In genomic region chr5:58012103-58012502, GRCh38 we compare ENCODE assay signal across 28 cellular contexts.
A peak's percentile ranks its signal among the peaks of the same experiment; 100 is the strongest.
DNase-seq lines count a peak whose midpoint lies in the region; TF ChIP-seq lines count a peak whose summit lies in the region.
"Had no signal": no experiment of that assay in that cellular context is flagged by ENCODE, and none has a peak within 500 bp of the region (broad histone marks: within the 10 kb centered on the region; RNA-seq: fewer than 3 reads in every experiment).

No MANE protein-coding gene starts in this region.

- no peaks in the 10 kb centered on the region for H3K27me3 Mint-ChIP-seq in endothelial cell (ENCODE audit: unreplicated experiment)
- H3K27me3 Mint-ChIP-seq: B cell; effector memory CD8-positive, alpha-beta T cell; natural killer cell treated with Interleukin-12 subunit alpha and Interleukin-12 subunit beta and Interleukin-15 and Interleukin-18, amount 100 ng/mL, for 72 hours had no signal

- DNase-seq in A172 (ENCODE audit: low spot score) (peak; percentile 39), H4 (ENCODE audit: low spot score) (peak; percentile 0), RPMI7951 (ENCODE audit: low read depth) (peak; percentile 52), iPS-NIHi7 (ENCODE audit: extremely low spot score) (peak; percentile 0), NCI-H2081 (lab: John Stamatoyannopoulos, UW) (no peak), NCI-H345 (lab: John Stamatoyannopoulos, UW) (no peak), endothelial cell (ENCODE audit: low spot score) (no peak), SK-N-SH (no peak)
- DNase-seq: activated CD4-positive, alpha-beta T cell treated with anti-CD3 and anti-CD28 coated beads, Interleukin-2, amount 50 U/mL, for 4 hours; activated naive CD4-positive, alpha-beta T cell treated with anti-CD3 and anti-CD28 coated beads, Interleukin-2, amount 50 U/mL, for 16 hours; amygdala; CD8-positive, alpha-beta T cell; colonic mucosa; effector memory CD8-positive, alpha-beta T cell; foreskin melanocyte; hypothalamus; KG1; MV-4-11; NCI-H1436 treated with DMSO at 0.1 percent for 48 hours; NK-92 treated with Interleukin-12 subunit alpha and Interleukin-12 subunit beta, amount 100 ng/mL, for 24 hours; PC-9; SHP77; small intestine; stimulated activated CD8-positive, alpha-beta memory T cell treated with anti-CD3 and anti-CD28 coated beads, Interleukin-4, amount 100 ng/mL, for 48 hours; transverse colon had no signal

- no peaks in the 10 kb centered on the region for H3K36me3 ChIP-seq in SK-N-SH (replicated peaks in 1 of 2; ENCODE audit: control insufficient read depth in 1 of 2, insufficient read depth in 2 of 2, low read length in 1 of 2)
- H3K36me3 ChIP-seq: colonic mucosa, esophagus muscularis mucosa, transverse colon had no signal

- H3K4me1 ChIP-seq in SK-N-SH (ENCODE audit: control insufficient read depth in 1 of 2, insufficient read depth in 2 of 2, low read depth in 1 of 2, low read length in 1 of 2): 0 out of 4 replicates have a peak, but pooled peaks cover 0 to 3% of the 10 kb centered on the region in 2 experiments
- H3K4me1 ChIP-seq: colonic mucosa, esophagus muscularis mucosa, transverse colon had no signal

- H3K27ac Mint-ChIP-seq in endothelial cell (ENCODE audit: unreplicated experiment): no peak overlapping the region
- H3K27ac Mint-ChIP-seq: B cell; CD8-positive, alpha-beta T cell; effector memory CD8-positive, alpha-beta T cell; natural killer cell treated with Interleukin-12 subunit alpha and Interleukin-12 subunit beta and Interleukin-15 and Interleukin-18, amount 100 ng/mL, for 72 hours had no signal

- no peaks in the 10 kb centered on the region for H3K36me3 Mint-ChIP-seq in endothelial cell (ENCODE audit: low read depth, unreplicated experiment)
- H3K36me3 Mint-ChIP-seq: CD8-positive, alpha-beta T cell; natural killer cell treated with Interleukin-12 subunit alpha and Interleukin-12 subunit beta and Interleukin-15 and Interleukin-18, amount 100 ng/mL, for 72 hours had no signal

- H2AFZ ChIP-seq in SK-N-SH (ENCODE audit: low read depth): no peak overlapping the region
- H2AFZ ChIP-seq: PC-9 had no signal

- peaks cover 13% of the 10 kb centered on the region for H3K4me1 Mint-ChIP-seq in endothelial cell (ENCODE audit: unreplicated experiment)
- H3K4me1 Mint-ChIP-seq: B cell had no signal

- no peaks in the 10 kb centered on the region for H3K9me3 ChIP-seq in SK-N-SH
- H3K9me3 ChIP-seq: colonic mucosa, esophagus muscularis mucosa, transverse colon had no signal

- no peaks in the 10 kb centered on the region for H3K9me3 Mint-ChIP-seq in endothelial cell (ENCODE audit: unreplicated experiment)
- H3K9me3 Mint-ChIP-seq: CD8-positive, alpha-beta T cell; natural killer cell treated with Interleukin-12 subunit alpha and Interleukin-12 subunit beta and Interleukin-15 and Interleukin-18, amount 100 ng/mL, for 72 hours had no signal

- no peaks in the 10 kb centered on the region for H4K20me1 ChIP-seq in SK-N-SH (ENCODE audit: insufficient read depth)

- no peaks in the 10 kb centered on the region for H3K9me2 ChIP-seq in SK-N-SH

- 50% methylated on average over 1 of the region's 1 CpG for WGBS in SK-N-SH (ENCODE audit: low lambda C conversion rate)

- no peaks in the 10 kb centered on the region for H3F3A ChIP-seq in SK-N-SH (replicated peaks; ENCODE audit: insufficient read depth)

- no peak overlapping the region for H3K4me3 ChIP-seq in SK-N-SH (ENCODE audit: low read depth in 2 of 2, low read length in 1 of 2)
- H3K4me3 ChIP-seq: colonic mucosa, esophagus muscularis mucosa, PC-9, transverse colon had no signal

- no peak overlapping the region for H3K9ac ChIP-seq in SK-N-SH

- no peak overlapping the region for H3K27ac ChIP-seq in SK-N-SH (ENCODE audit: low read depth in 2 of 2, low read length in 1 of 2)
- H3K27ac ChIP-seq: colonic mucosa, esophagus muscularis mucosa, PC-9, transverse colon had no signal

- H3K4me3 Mint-ChIP-seq in endothelial cell (ENCODE audit: unreplicated experiment): no peak overlapping the region
- H3K4me3 Mint-ChIP-seq: B cell; CD8-positive, alpha-beta T cell; effector memory CD8-positive, alpha-beta T cell; natural killer cell treated with Interleukin-12 subunit alpha and Interleukin-12 subunit beta and Interleukin-15 and Interleukin-18, amount 100 ng/mL, for 72 hours had no signal

- H3K4me2 ChIP-seq in SK-N-SH: no peak overlapping the region
- H3K4me2 ChIP-seq: PC-9 had no signal

- TF ChIP-seq RAD21 in SK-N-SH (IDR thresholded peaks at IDR 0.05; ENCODE audit: low read length): no peak

- no peaks in the 10 kb centered on the region for H3K27me3 ChIP-seq in SK-N-SH (ENCODE audit: insufficient read depth)
- H3K27me3 ChIP-seq: colonic mucosa, esophagus muscularis mucosa, transverse colon had no signal

- TF ChIP-seq CTCF in endothelial cell (IDR thresholded peaks at IDR 0.05; ENCODE audit: unreplicated experiment) (no peak), SK-N-SH (IDR thresholded peaks at IDR 0.05) (no peak)

- no peaks in the 10 kb centered on the region for H3K79me2 ChIP-seq in SK-N-SH (ENCODE audit: insufficient read depth)

- no peak for TF ChIP-seq EP300 in SK-N-SH (IDR thresholded peaks at IDR 0.05; ENCODE audit: borderline replicate concordance in 1 of 2, low read depth in 1 of 2, low read length in 1 of 2)

- CTCF ChIA-PET in SK-N-SH (lab: Yijun Ruan, JAX): no interaction called here

- POLR2A ChIA-PET in SK-N-SH (lab: Yijun Ruan, JAX): no interaction called here

TF ChIP-seq in SK-N-SH, 30 proteins besides CTCF, POLR2A, EP300 and RAD21:
- TF ChIP-seq IRF3 (IDR thresholded peaks at IDR 0.05; ENCODE audit: low read depth, low read length) (no peak), FOXJ3 (CRISPR knock-in tag; IDR thresholded peaks at IDR 0.05) (no peak), USF2 (IDR thresholded peaks at IDR 0.05; ENCODE audit: borderline replicate concordance, low read depth, low read length) (no peak), MEF2A (IDR thresholded peaks at IDR 0.05; ENCODE audit: borderline replicate concordance, low read depth) (no peak), USF1 (IDR thresholded peaks at IDR 0.05; ENCODE audit: borderline replicate concordance, low read depth) (no peak), CHD2 (IDR thresholded peaks at IDR 0.05; ENCODE audit: low read length, partially characterized antibody) (no peak), PBX3 (IDR thresholded peaks at IDR 0.05) (no peak), FOSL2 (IDR thresholded peaks at IDR 0.05; ENCODE audit: borderline replicate concordance, low read depth) (no peak), YY1 (IDR thresholded peaks at IDR 0.05; ENCODE audit: low read depth) (no peak), GABPA (IDR thresholded peaks at IDR 0.05; ENCODE audit: low read depth) (no peak), RXRA (IDR thresholded peaks at IDR 0.05; ENCODE audit: borderline replicate concordance, low read depth) (no peak), NFIC (IDR thresholded peaks at IDR 0.05; ENCODE audit: borderline replicate concordance) (no peak), EZH2phosphoT487 (IDR thresholded peaks at IDR 0.05; ENCODE audit: borderline replicate concordance, low read depth) (no peak), ELF1 (IDR thresholded peaks at IDR 0.05) (no peak), TEAD4 (IDR thresholded peaks at IDR 0.05; ENCODE audit: borderline replicate concordance, insufficient read depth) (no peak), SIN3A (IDR thresholded peaks at IDR 0.05; ENCODE audit: borderline replicate concordance, low read depth, low read length) (no peak), RFX5 (IDR thresholded peaks at IDR 0.05; ENCODE audit: low read length) (no peak)

Comparison
In these comparisons a context has a peak if more than half of its experiments do, and no peak if none do; other contexts are left out.
1. DNase-seq: peak in A172 (single experiment), H4 (single experiment), RPMI7951 (single experiment) and iPS-NIHi7 (single experiment); none in NCI-H2081 (0 of 2), NCI-H345 (single experiment), endothelial cell (single experiment) and SK-N-SH (single experiment).